1 cellular context compared by ENCODE assay signal in genomic region chr1:11701551-11701961, GRCh38.
TF ChIP-seq lines count a peak whose summit lies in the region.

No MANE protein-coding gene starts in this region.

TF ChIP-seq in GM23338, 12 proteins besides CTCF, POLR2A, EP300 and RAD21:
- no peak for TF ChIP-seq POLR2AphosphoS5 (IDR thresholded peaks at IDR 0.05; ENCODE audit: low read depth)
- TF ChIP-seq REST (IDR thresholded peaks at IDR 0.05; ENCODE audit: unreplicated experiment): no peak
- no peak for TF ChIP-seq JUNB (IDR thresholded peaks at IDR 0.05; ENCODE audit: unreplicated experiment)
- no peak for TF ChIP-seq ZNF331 (CRISPR knock-in tag; IDR thresholded peaks at IDR 0.05; ENCODE audit: low read depth)
- no peak for TF ChIP-seq NANOG (IDR thresholded peaks at IDR 0.05; ENCODE audit: borderline replicate concordance)
- TF ChIP-seq EZH2 (IDR thresholded peaks at IDR 0.05; ENCODE audit: low read depth, unreplicated experiment): no peak
- no peak for TF ChIP-seq ZNF114 (CRISPR knock-in tag; IDR thresholded peaks at IDR 0.05)
- no peak for TF ChIP-seq EZH2phosphoT487 (IDR thresholded peaks at IDR 0.05; ENCODE audit: unreplicated experiment)
- TF ChIP-seq ZNF462 (CRISPR knock-in tag; IDR thresholded peaks at IDR 0.05): no peak
- no peak for TF ChIP-seq CREB1 (CRISPR knock-in tag; IDR thresholded peaks at IDR 0.05; ENCODE audit: low read depth)
- TF ChIP-seq ETS1 (IDR thresholded peaks at IDR 0.05): no peak
- TF ChIP-seq STAT1 (IDR thresholded peaks at IDR 0.05; ENCODE audit: unreplicated experiment): no peak
